ENCODE assay signal across 33 cellular contexts in the genomic region with DNA sequence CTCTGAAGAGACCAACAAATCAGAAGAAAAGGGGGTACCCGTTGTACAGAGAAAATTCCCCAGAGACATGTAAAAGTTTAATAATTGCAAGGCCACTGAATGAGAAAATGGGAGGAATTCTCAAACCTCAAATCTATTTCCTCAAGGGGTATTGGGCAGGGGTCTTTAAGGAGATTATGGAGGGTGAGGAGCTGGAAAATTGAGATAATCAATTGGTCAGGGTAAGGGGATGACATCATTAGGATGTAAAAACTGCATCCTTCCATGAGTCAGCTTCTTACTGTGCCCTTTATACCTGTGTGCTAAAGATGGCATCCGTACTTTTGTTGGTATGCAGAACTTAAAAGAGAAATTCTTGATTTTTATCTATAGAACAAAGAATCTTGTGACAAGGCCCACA.
"Had no signal": no experiment of that assay in that cellular context is flagged by ENCODE, and none has a peak within 500 bp of the region (broad histone marks: within the 10 kb centered on the region; RNA-seq: fewer than 3 reads in every experiment).

No MANE protein-coding gene starts in this region.

- DNase-seq: activated effector memory CD4-positive, alpha-beta T cell treated with anti-CD3 and anti-CD28 coated beads, Interleukin-2, amount 50 U/mL, for 16 hours; activated effector memory CD4-positive, alpha-beta T cell treated with Interleukin-2 at 50 U/mL for 16 hours; activated gamma-delta T cell; activated gamma-delta T cell treated with Interleukin-2 at 50 U/mL for 16 hours; activated naive CD4-positive, alpha-beta T cell; activated naive CD4-positive, alpha-beta T cell treated with anti-CD3 and anti-CD28 coated beads for 36 hours; activated naive CD4-positive, alpha-beta T cell treated with anti-CD3 and anti-CD28 coated beads, Interleukin-2, amount 10 ng/mL, durations not matched to agents 7 days and 5 days; activated naive CD4-positive, alpha-beta T cell treated with anti-CD3 and anti-CD28 coated beads, Interleukin-2, amount 50 U/mL, for 16 hours; activated naive CD4-positive, alpha-beta T cell treated with Interleukin-2 at 50 U/mL for 16 hours; activated naive CD8-positive, alpha-beta T cell treated with anti-CD3 and anti-CD28 coated beads for 36 hours; activated naive CD8-positive, alpha-beta T cell treated with anti-CD3 and anti-CD28 coated beads, Interleukin-2, amount 10 ng/mL, durations not matched to agents 7 days and 5 days; activated naive CD8-positive, alpha-beta T cell treated with anti-CD3 and anti-CD28 coated beads, Interleukin-2, amount 50 U/mL, for 24 hours; activated T-cell treated with anti-CD3 and anti-CD28 coated beads, Interleukin-2, amount 50 U/mL, for 4 hours; activated T-cell treated with anti-CD3 and anti-CD28 coated beads, Interleukin-2, amount 50 U/mL, for 48 hours; activated T-cell treated with anti-CD3 and anti-CD28 coated beads, Interleukin-2, amount 50 U/mL, for 72 hours; adrenal gland; amniotic stem cell; amygdala; anterior cingulate cortex; aorta; body of pancreas; brain microvascular endothelial cell; caudate nucleus; central memory CD4-positive, alpha-beta T cell; cerebellar nuclear complex had no signal

- H3K4me3 ChIP-seq: adrenal gland, ascending aorta, body of pancreas, breast epithelium, cardiac muscle cell had no signal

- H3K27me3 ChIP-seq: adrenal gland, ascending aorta, body of pancreas, brain microvascular endothelial cell, breast epithelium, cardiac muscle cell had no signal

- H3K9me3 ChIP-seq: adrenal gland, ascending aorta had no signal

- FAIRE-seq: astrocyte, bronchial epithelial cell, colon had no signal

- H3K27ac ChIP-seq: adrenal gland, ascending aorta, body of pancreas, brain microvascular endothelial cell, breast epithelium, cardiac muscle cell had no signal

- H3K36me3 ChIP-seq: adrenal gland, ascending aorta, brain microvascular endothelial cell, breast epithelium, cardiac muscle cell had no signal

- H3K4me1 ChIP-seq: adrenal gland, ascending aorta, body of pancreas, breast epithelium had no signal

- ATAC-seq: activated naive CD4-positive, alpha-beta T cell treated with anti-CD3 and anti-CD28 coated beads, Interleukin-2, amount 50 U/mL, for 72 hours; activated naive CD8-positive, alpha-beta T cell treated with anti-CD3 and anti-CD28 coated beads, Interleukin-2, amount 50 U/mL, for 24 hours; activated T-cell treated with anti-CD3 and anti-CD28 coated beads, Interleukin-2, amount 50 U/mL, for 4 hours; activated T-cell treated with anti-CD3 and anti-CD28 coated beads, Interleukin-2, amount 50 U/mL, for 72 hours; activated T-helper 17 cell treated with anti-CD3 and anti-CD28 coated beads, Interleukin-2, amount 50 U/mL, for 72 hours; body of pancreas had no signal
